ENCODE assay signal across 23 cellular contexts in the genomic region with DNA sequence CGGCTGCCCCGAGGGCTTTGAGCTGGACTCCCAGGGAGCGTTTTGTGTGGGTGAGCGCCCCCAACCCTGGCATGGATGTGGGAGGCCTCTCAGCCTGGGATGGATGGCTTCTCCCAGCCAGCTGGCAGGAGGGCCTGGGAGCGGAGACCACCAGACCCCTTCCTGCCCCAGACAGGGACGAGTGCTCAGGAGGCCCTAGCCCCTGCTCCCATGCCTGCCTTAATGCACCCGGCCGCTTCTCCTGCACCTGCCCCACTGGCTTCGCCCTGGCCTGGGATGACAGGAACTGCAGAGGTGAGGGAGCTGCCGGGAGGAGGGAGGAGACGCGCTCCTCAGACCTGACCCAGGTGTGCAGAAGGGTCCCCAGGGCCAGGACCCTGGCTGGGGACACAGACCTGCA. TPM values are rescaled to one million over a fixed set of nuclear protein-coding genes. Genes with fewer than 3 reads are reported as not detected.
DNase-seq lines count a peak whose midpoint lies in the region; ATAC-seq, FAIRE-seq and TF ChIP-seq lines count a peak whose summit lies in the region.
"Had no signal": no experiment of that assay in that cellular context is flagged by ENCODE, and none has a peak within 500 bp of the region (broad histone marks: within the 10 kb centered on the region; RNA-seq: fewer than 3 reads in every experiment).

No MANE protein-coding gene starts in this region.

- DNase-seq in IMR-90 = no peak
- DNase-seq in H1 (ENCODE audit: low read depth in 1 of 2, low spot score in 2 of 2) = no peak
- no peak for DNase-seq in osteocyte (ENCODE audit: extremely low spot score, unreplicated experiment)
- DNase-seq in NCI-H2227 treated with DMSO at 0.1 percent for 48 hours (lab: John Stamatoyannopoulos, UW) = no peak
- no peak for DNase-seq in GM19239 (ENCODE audit: insufficient read length, low spot score)
- DNase-seq: CD4-positive, alpha-beta T cell; COR-L47; DMS 273 treated with DMSO at 0.1 percent for 48 hours; DMS79 treated with DMSO at 0.1 percent for 48 hours; MM.1S; NCI-H1048; NCI-H1417 treated with DMSO at 0.1 percent for 48 hours; NCI-H187; NCI-H2107; NCI-H510A; RPMI8226; T-cell had no signal

- FAIRE-seq in H1 (lab: Jason Lieb, UNC) = no peak
- FAIRE-seq in GM19239 (lab: Jason Lieb, UNC) = no peak
- FAIRE-seq: A204.1, K562 had no signal

- POLR2A ChIA-PET in IMR-90 (lab: Charles Lee; ENCODE audit: unreplicated experiment) (no interaction called here), H1 (lab: Charles Lee; ENCODE audit: partially characterized antibody) (interaction anchor here (2.1 kb wide), 1 partner anchor 20 kb away, joined by 7 read pairs; no protein-coding TSS in a partner anchor)

- WGBS in IMR-90 (ENCODE audit: extremely low coverage in 2 of 2, insufficient read length in 1 of 2), 2 experiments = no CpG with 5 or more reads among the region's 12 CpGs
- WGBS in H1 (ENCODE audit: extremely low coverage in 1 of 2, insufficient coverage in 1 of 2, insufficient read length in 1 of 2, insufficient replicate concordance in 2 of 2, low coverage in 1 of 2, low lambda C conversion rate in 2 of 2, missing lambda C conversion rate in 1 of 2), 2 experiments = 95% methylated on average over 12 of the region's 12 CpGs; no CpG with 5 or more reads in 1 of the 2 experiments

- H3K18ac ChIP-seq in IMR-90 (ENCODE audit: low read depth, low read length) (no peak overlapping the region), H1 (ENCODE audit: extremely low read depth, low read length) (no peak overlapping the region)

- H4K20me1 ChIP-seq in BLaER1 treated with 17β-estradiol and CSF1 and Interleukin-3, amounts not matched to agents 10 nM and 100 nM = no peaks in the 10 kb centered on the region
- H4K20me1 ChIP-seq in IMR-90 (ENCODE audit: insufficient read depth, low read length) (no peaks in the 10 kb centered on the region), H1 (replicated peaks in 1 of 2; ENCODE audit: control insufficient read depth in 1 of 2, insufficient read depth in 2 of 2, low read length in 2 of 2) (no peaks in the 10 kb centered on the region)

- H3K56ac ChIP-seq in IMR-90 (ENCODE audit: extremely low read depth, insufficient read depth, low read length) (no peak overlapping the region), H1 (replicated peaks; ENCODE audit: insufficient read length, low read depth, low read length) (no peak overlapping the region)

- H2AK5ac ChIP-seq in IMR-90 (ENCODE audit: low read depth, low read length) (no peak overlapping the region), H1 (ENCODE audit: low read depth, low read length) (no peak overlapping the region)

- peaks cover 11 to 22% (median 18%) of the 10 kb centered on the region in 11 experiments; a peak in 21 of 22 replicates for H3K9me3 ChIP-seq in BLaER1 treated with 17β-estradiol and CSF1 and Interleukin-3, amounts not matched to agents 10 nM and 100 nM (replicated peaks in 1 of 11)
- no peaks in the 10 kb centered on the region for H3K9me3 ChIP-seq in IMR-90 (ENCODE audit: control insufficient read depth, insufficient read depth, low read length)
- H3K9me3 ChIP-seq in H1 (ENCODE audit: insufficient read depth in 2 of 2, low read depth in 1 of 2, low read length in 1 of 2) = no peaks in the 10 kb centered on the region

- no peak overlapping the region for H2BK15ac ChIP-seq in IMR-90 (ENCODE audit: low read depth, low read length)
- no peak overlapping the region for H2BK15ac ChIP-seq in H1 (ENCODE audit: low read length)

- H4K5ac ChIP-seq in IMR-90 (ENCODE audit: low read depth, low read length) = no peak overlapping the region
- H4K5ac ChIP-seq in H1 (ENCODE audit: insufficient read length, low read depth, low read length) = no peak overlapping the region

- peaks cover 30% of the 10 kb centered on the region for H3K4me1 Mint-ChIP-seq in osteocyte (ENCODE audit: unreplicated experiment)

- peak overlapping the region in 6 of 11 experiments; percentile 29 to 59 (median 37); a peak in 9 of 22 replicates for H3K27ac ChIP-seq in BLaER1 treated with 17β-estradiol and CSF1 and Interleukin-3, amounts not matched to agents 10 nM and 100 nM
- no peak overlapping the region for H3K27ac ChIP-seq in IMR-90 (ENCODE audit: insufficient read depth, low read length)
- H3K27ac ChIP-seq in H1 (ENCODE audit: low read depth, low read length) = no peak overlapping the region
- H3K27ac ChIP-seq: PC-9 had no signal

- no peaks in the 10 kb centered on the region for H3K79me2 ChIP-seq in H1 (ENCODE audit: control insufficient read depth in 1 of 2, insufficient read depth in 2 of 2, low read length in 2 of 2)

- no peak overlapping the region for H2BK120ac ChIP-seq in IMR-90 (ENCODE audit: low read depth, low read length)
- no peak overlapping the region for H2BK120ac ChIP-seq in H1 (replicated peaks; ENCODE audit: low read depth, low read length)

- H3K4me3 Mint-ChIP-seq in osteocyte (ENCODE audit: unreplicated experiment) = no peak overlapping the region
- H3K4me3 Mint-ChIP-seq: CD4-positive, alpha-beta T cell; GM23338; T-cell had no signal

- H2BK5ac ChIP-seq in IMR-90 (ENCODE audit: low read depth, low read length, poor library complexity, severe bottlenecking) (no peak overlapping the region), H1 (ENCODE audit: low read depth, low read length) (0 out of 2 replicates have a peak overlapping the region, but pooled peaks have one; percentile 68)

- H3K4me1 ChIP-seq in BLaER1 treated with 17β-estradiol and CSF1 and Interleukin-3, amounts not matched to agents 10 nM and 100 nM = peaks cover 31 to 61% (median 53%) of the 10 kb centered on the region in 10 experiments
- H3K4me1 ChIP-seq in IMR-90 (ENCODE audit: control insufficient read depth, insufficient read depth, low read length) = peaks cover 5% of the 10 kb centered on the region
- peaks cover 0 to 6% (median 3%) of the 10 kb centered on the region in 4 experiments; a peak in 5 of 7 replicates for H3K4me1 ChIP-seq in H1 (replicated peaks in 1 of 4; ENCODE audit: control insufficient read depth in 3 of 4, insufficient read depth in 4 of 4, low read length in 3 of 4)

- H3K9me1 ChIP-seq in IMR-90 (ENCODE audit: insufficient read depth, low read length) = no peaks in the 10 kb centered on the region

- no peak overlapping the region for H2AK9ac ChIP-seq in IMR-90 (replicated peaks; ENCODE audit: low read depth, low read length, poor library complexity)

- H4K8ac ChIP-seq in IMR-90 (ENCODE audit: low read depth in 2 of 2, low read length in 2 of 2) (no peak overlapping the region), H1 (ENCODE audit: extremely low read depth, insufficient read depth, low read length) (no peak overlapping the region; the same call in 1 of the 2 replicates)

- ATAC-seq in IMR-90 (ENCODE audit: low read depth) = no peak
- ATAC-seq in HG02885 (IDR thresholded peaks at IDR 0.05; ENCODE audit: poor library complexity, unreplicated experiment) = no peak
- ATAC-seq: GM23338, T-cell had no signal

- CTCF ChIA-PET in IMR-90 (lab: Yijun Ruan, JAX) = no interaction called here
- CTCF ChIA-PET in H1 (lab: Charles Lee; ENCODE audit: partially characterized antibody) = interaction anchor here (0.7 to 1.1 kb wide), 2 partner anchors 20 to 73 kb away, joined by 3 to 4 read pairs; no protein-coding TSS in a partner anchor

- H3K4me3 ChIP-seq in BLaER1 treated with 17β-estradiol and CSF1 and Interleukin-3, amounts not matched to agents 10 nM and 100 nM = no peak overlapping the region
- H3K4me3 ChIP-seq in IMR-90 (ENCODE audit: insufficient read depth, low read depth, low read length) = no peak overlapping the region
- no peak overlapping the region for H3K4me3 ChIP-seq in H1 (ENCODE audit: extremely low read depth in 1 of 4, insufficient read depth in 2 of 4, low read depth in 3 of 4, low read length in 4 of 4)
- H3K4me3 ChIP-seq: GM23338, K562, PC-9 had no signal

- BruUV-seq in IMR-90 (replicated peaks; lab: Mats Ljungman, UMichigan) = no TSS peak

- H2AFZ ChIP-seq in IMR-90 (replicated peaks; ENCODE audit: low read length, poor library complexity) = peak overlapping the region; percentile 13
- H2AFZ ChIP-seq in H1 (ENCODE audit: low read length) = no peak overlapping the region
- H2AFZ ChIP-seq: GM23338, PC-9 had no signal

- H3K79me1 ChIP-seq in IMR-90 (ENCODE audit: low read depth in 1 of 2, low read length in 2 of 2) (no peaks in the 10 kb centered on the region), H1 (ENCODE audit: low read depth, low read length) (no peaks in the 10 kb centered on the region)

- H3K4me2 ChIP-seq in BLaER1 treated with 17β-estradiol and CSF1 and Interleukin-3, amounts not matched to agents 10 nM and 100 nM = peak overlapping the region; percentile 51 to 86 (median 71)
- H3K4me2 ChIP-seq in IMR-90 (ENCODE audit: low read depth, low read length) = no peak overlapping the region
- H3K4me2 ChIP-seq in H1 (ENCODE audit: insufficient read depth in 1 of 2, low read depth in 2 of 2, low read length in 2 of 2) = no peak overlapping the region
- H3K4me2 ChIP-seq: GM23338, PC-9 had no signal

- dilution Hi-C loops in IMR-90 (cut with HindIII; ENCODE audit: low sequenced_read_pairs, unreplicated experiment) = no loop called here

- H3K4ac ChIP-seq in IMR-90 (ENCODE audit: low read depth, low read length) (no peak overlapping the region), H1 (replicated peaks; ENCODE audit: insufficient read length, low read depth, low read length) (no peak overlapping the region)

- H4K91ac ChIP-seq in IMR-90 (ENCODE audit: insufficient read depth, low read depth, low read length) = no peak overlapping the region
- no peak overlapping the region for H4K91ac ChIP-seq in H1 (replicated peaks; ENCODE audit: insufficient read length, low read length)

- H2BK12ac ChIP-seq in H1 (ENCODE audit: low read depth, low read length) = 0 out of 2 replicates have a peak overlapping the region, but pooled peaks have one; percentile 39

- no peak for TF ChIP-seq EP300 in H1 (IDR thresholded peaks at IDR 0.05; ENCODE audit: borderline replicate concordance in 1 of 2, low read depth in 2 of 2, low read length in 2 of 2)

- H3K23ac ChIP-seq in IMR-90 (ENCODE audit: low read depth, low read length) (no peak overlapping the region), H1 (ENCODE audit: insufficient read length) (no peak overlapping the region)

- H3K9ac ChIP-seq in BLaER1 treated with 17β-estradiol and CSF1 and Interleukin-3, amounts not matched to agents 10 nM and 100 nM = peak overlapping the region in 4 of 11 experiments; percentile 6 to 54 (median 11); a peak in 5 of 22 replicates
- H3K9ac ChIP-seq in IMR-90 (ENCODE audit: low read depth, low read length) = no peak overlapping the region
- no peak overlapping the region for H3K9ac ChIP-seq in H1 (replicated peaks in 1 of 4; ENCODE audit: extremely low read depth in 1 of 4, low read depth in 3 of 4, low read length in 3 of 4)

- TF ChIP-seq RAD21 in IMR-90 (IDR thresholded peaks at IDR 0.05; ENCODE audit: low read length) = no peak
- no peak for TF ChIP-seq RAD21 in H1 (IDR thresholded peaks at IDR 0.05 in 1 of 2, conservative IDR thresholded peaks at IDR 0.05 in 1 of 2; ENCODE audit: low read depth in 2 of 2, low read length in 2 of 2)

- no peaks in the 10 kb centered on the region for H3K9me3 Mint-ChIP-seq in osteocyte (ENCODE audit: unreplicated experiment)
- H3K9me3 Mint-ChIP-seq: CD4-positive, alpha-beta T cell; GM23338; T-cell had no signal

- no peaks in the 10 kb centered on the region for H3K36me3 ChIP-seq in BLaER1 treated with 17β-estradiol and CSF1 and Interleukin-3, amounts not matched to agents 10 nM and 100 nM
- H3K36me3 ChIP-seq in IMR-90 (ENCODE audit: control insufficient read depth, insufficient read depth, low read length) (no peaks in the 10 kb centered on the region), H1 (ENCODE audit: control insufficient read depth in 2 of 4, insufficient read depth in 4 of 4, low read length in 3 of 4) (no peaks in the 10 kb centered on the region)

- H3K27me3 ChIP-seq in BLaER1 treated with 17β-estradiol and CSF1 and Interleukin-3, amounts not matched to agents 10 nM and 100 nM = peaks cover 0 to 4% (median 0%) of the 10 kb centered on the region in 11 experiments; a peak in 2 of 22 replicates
- H3K27me3 ChIP-seq in IMR-90 (ENCODE audit: control insufficient read depth, insufficient read depth, low read length) (peaks cover 4% of the 10 kb centered on the region), H1 (replicated peaks in 1 of 4; ENCODE audit: control insufficient read depth in 3 of 4, extremely low read depth in 1 of 4, insufficient read depth in 3 of 4, low read length in 3 of 4) (peaks cover 0 to 3% (median 2%) of the 10 kb centered on the region in 4 experiments; a peak in 4 of 7 replicates)

- H3K14ac ChIP-seq in IMR-90 (replicated peaks; ENCODE audit: low read depth, low read length) (no peak overlapping the region), H1 (ENCODE audit: insufficient read length) (no peak overlapping the region)

- H3K27ac Mint-ChIP-seq in osteocyte (ENCODE audit: unreplicated experiment) = peak overlapping the region; percentile 57
- H3K27ac Mint-ChIP-seq: CD4-positive, alpha-beta T cell; T-cell had no signal

- intact Hi-C loops in IMR-90 (cut with micrococcal nuclease) = no loop called here

- H2BK20ac ChIP-seq in IMR-90 (ENCODE audit: low read depth, low read length) (no peak overlapping the region), H1 (ENCODE audit: low read length) (no peak overlapping the region)

- no peak for TF ChIP-seq POLR2A in IMR-90 (IDR thresholded peaks at IDR 0.05; ENCODE audit: low read depth, low read length)
- TF ChIP-seq POLR2A in H1 (IDR thresholded peaks at IDR 0.05; ENCODE audit: control extremely low read depth in 1 of 2, low read depth in 2 of 2, low read length in 2 of 2) = no peak

- H3K36me3 Mint-ChIP-seq in osteocyte (ENCODE audit: unreplicated experiment) = no peaks in the 10 kb centered on the region
- H3K36me3 Mint-ChIP-seq: T-cell had no signal

- TF ChIP-seq CTCF in IMR-90 (conservative IDR thresholded peaks at IDR 0.05; ENCODE audit: low read depth, low read length) (no peak), H1 (IDR thresholded peaks at IDR 0.05; ENCODE audit: control extremely low read depth in 1 of 3, insufficient read depth in 1 of 3, low read depth in 1 of 3, low read length in 3 of 3) (no peak), osteocyte (IDR thresholded peaks at IDR 0.05) (no peak)

- in situ Hi-C loops in IMR-90 (cut with MboI; ENCODE audit: low sequenced_read_pairs) = no loop called here

- H3K23me2 ChIP-seq in H1 (ENCODE audit: low read depth, low read length) = no peaks in the 10 kb centered on the region

- no peaks in the 10 kb centered on the region for H3K27me3 Mint-ChIP-seq in osteocyte (ENCODE audit: unreplicated experiment)

RNA-seq across cellular contexts. Expression of a gene that starts 17.4 kb away (rescaled TPM):
- total RNA-seq in IMR-90 (2012; rRNA removed) (31.1 and 39.6 TPM in 2 replicates), osteocyte (217 and 219 TPM in 2 replicates)
- polyA plus RNA-seq in IMR-90 (2012; rRNA removed) (39.7 and 41.9 TPM in 2 replicates), H1 (2011; rRNA removed) (296 and 298 TPM in 2 replicates)
- 48.3 and 61.6 TPM in 2 replicates for polyA plus RNA-seq in IMR-90 (2012; cell fraction: cytosol; rRNA removed)
- polyA plus RNA-seq in IMR-90 (2012; cell fraction: nucleus; rRNA removed; ENCODE audit: low replicate concordance) = 23.9 and 27.2 TPM in 2 replicates
- 108 and 116 TPM in 2 replicates for total RNA-seq in H1 (2021; fragmentation: NEBNext Ultra II Directional; extraction: Animal tissue kit (Norgen Biotek cat#: 25700))
- 326 TPM for polyA plus RNA-seq in H1 (2011; cell fraction: cytosol; rRNA removed)
- polyA plus RNA-seq in H1 (2011; cell fraction: nucleus; rRNA removed) = 280 TPM
- 240 to 283 TPM (median 268 TPM) in 4 replicates for polyA plus RNA-seq in H1 (2012, experiment 1 of 2)
- 287 TPM for polyA plus RNA-seq in H1 (2012, experiment 2 of 2)
- polyA plus RNA-seq in H1 (2013, experiment 1 of 2) = 64.1 TPM
- 63.0 TPM for polyA plus RNA-seq in H1 (2013, experiment 2 of 2)
- polyA minus RNA-seq in H1 (2011; rRNA and poly(A)+ RNA removed) = 172 and 229 TPM in 2 replicates
- polyA minus RNA-seq in H1 (2011; cell fraction: cytosol; rRNA and poly(A)+ RNA removed) = 85.1 TPM
- polyA minus RNA-seq in H1 (2011; cell fraction: nucleus; rRNA and poly(A)+ RNA removed) = 55.6 TPM
- total RNA-seq: CD4-positive, alpha-beta T cell had no signal

Comparison
In these comparisons a context has a peak if more than half of its experiments do, and no peak if none do; other contexts are left out.
1. H3K27ac ChIP-seq: peak in BLaER1 treated with 17β-estradiol and CSF1 and Interleukin-3, amounts not matched to agents 10 nM and 100 nM (6 of 11); none in IMR-90 (single experiment) and H1 (single experiment).
2. H3K4me2 ChIP-seq: peak in BLaER1 treated with 17β-estradiol and CSF1 and Interleukin-3, amounts not matched to agents 10 nM and 100 nM (11 of 11); none in IMR-90 (single experiment) and H1 (0 of 2).